ENCODE assay signal across 12 cellular contexts in the genomic region with DNA sequence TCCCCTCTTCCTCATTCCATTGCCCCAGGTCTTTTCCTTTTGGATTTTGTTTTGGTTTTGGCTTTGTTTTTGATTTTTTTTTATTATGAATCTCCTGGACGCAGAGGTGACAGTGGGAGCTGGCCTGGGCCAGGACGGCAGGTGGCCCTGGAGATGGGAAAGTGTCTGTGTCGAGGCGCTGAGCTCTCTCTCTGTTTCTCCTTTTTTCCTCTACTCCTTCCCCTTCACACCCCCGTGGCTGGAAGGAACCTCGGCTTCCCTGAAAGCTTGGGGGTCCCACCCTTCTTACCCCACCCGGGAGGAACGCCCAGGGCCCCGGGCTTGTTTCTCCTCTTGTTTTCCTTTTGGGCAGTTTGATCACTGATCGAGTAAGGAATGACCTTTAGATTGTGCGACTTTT. TPM values are rescaled to one million over a fixed set of nuclear protein-coding genes. Genes with fewer than 3 reads are reported as not detected.
DNase-seq lines count a peak whose midpoint lies in the region; ATAC-seq and TF ChIP-seq lines count a peak whose summit lies in the region.
"Had no signal": no experiment of that assay in that cellular context is flagged by ENCODE, and none has a peak within 500 bp of the region (broad histone marks: within the 10 kb centered on the region; RNA-seq: fewer than 3 reads in every experiment).

No MANE protein-coding gene starts in this region.

- peaks cover 2 to 69% (median 62%) of the 10 kb centered on the region in 9 donors for H3K36me3 ChIP-seq in heart left ventricle
- H3K36me3 ChIP-seq in upper lobe of right lung: peaks cover 49% of the 10 kb centered on the region

- H3K4me3 ChIP-seq in heart left ventricle (no peak overlapping the region), upper lobe of right lung (no peak overlapping the region)

- no peaks in the 10 kb centered on the region for H3K9me3 ChIP-seq in heart left ventricle
- no peaks in the 10 kb centered on the region for H3K9me3 ChIP-seq in upper lobe of right lung
- H3K9me3 ChIP-seq: SK-N-SH had no signal

- no peaks in the 10 kb centered on the region for H3K27me3 Mint-ChIP-seq in dendritic cell treated with granulocyte-macrophage colony-stimulating factor and Interleukin-4, amounts not matched to agents 40 ng/mL and 50 ng/mL, for 4 days
- no peaks in the 10 kb centered on the region for H3K27me3 Mint-ChIP-seq in natural killer cell treated with Interleukin-12 subunit alpha and Interleukin-12 subunit beta and Interleukin-15 and Interleukin-18, amount 100 ng/mL, for 72 hours
- peaks cover 2% of the 10 kb centered on the region for H3K27me3 Mint-ChIP-seq in glutamatergic neuron (ENCODE audit: unreplicated experiment)

- 53 to 69% (median 64%) methylated on average over 11 of the region's 11 CpGs for WGBS in heart left ventricle, 4 donors

- H3K4me1 Mint-ChIP-seq in dendritic cell treated with granulocyte-macrophage colony-stimulating factor and Interleukin-4, amounts not matched to agents 40 ng/mL and 50 ng/mL, for 4 days (ENCODE audit: low read depth): peaks cover 97% of the 10 kb centered on the region
- peaks cover 31 to 47% of the 10 kb centered on the region in 2 donors for H3K4me1 Mint-ChIP-seq in natural killer cell treated with Interleukin-12 subunit alpha and Interleukin-12 subunit beta and Interleukin-15 and Interleukin-18, amount 100 ng/mL, for 72 hours (ENCODE audit: low read depth in 2 of 2)
- peaks cover 13% of the 10 kb centered on the region for H3K4me1 Mint-ChIP-seq in glutamatergic neuron (ENCODE audit: low read depth, unreplicated experiment)

- DNase-seq in heart left ventricle (peak in 1 of 5 donors; percentile 42), cardiac septum (ENCODE audit: low spot score) (no peak), upper lobe of right lung (no peak), middle frontal gyrus (ENCODE audit: extremely low spot score, low spot score) (no peak), NCI-H446 (lab: John Stamatoyannopoulos, UW) (no peak), glutamatergic neuron (no peak)
- DNase-seq in natural killer cell treated with Interleukin-12 subunit alpha and Interleukin-12 subunit beta and Interleukin-15 and Interleukin-18, amount 100 ng/mL, for 72 hours (ENCODE audit: low spot score): no peak
- DNase-seq: foreskin keratinocyte, Kasumi-1, nucleus accumbens, SK-N-SH had no signal

- peak overlapping the region in 11 of 12 donors; percentile 29 to 75 (median 53) for H3K27ac ChIP-seq in heart left ventricle
- peak overlapping the region; percentile 85 for H3K27ac ChIP-seq in upper lobe of right lung
- H3K27ac ChIP-seq: foreskin keratinocyte had no signal

- peaks cover 4 to 73% (median 46%) of the 10 kb centered on the region in 12 donors for H3K4me1 ChIP-seq in heart left ventricle
- H3K4me1 ChIP-seq in upper lobe of right lung: peaks cover 80% of the 10 kb centered on the region
- H3K4me1 ChIP-seq: foreskin keratinocyte had no signal

- no peaks in the 10 kb centered on the region for H3K27me3 ChIP-seq in heart left ventricle
- H3K27me3 ChIP-seq in upper lobe of right lung: no peaks in the 10 kb centered on the region
- H3K27me3 ChIP-seq: foreskin keratinocyte had no signal

- ATAC-seq in heart left ventricle (no peak), upper lobe of right lung (no peak)
- ATAC-seq in natural killer cell treated with Interleukin-12 subunit alpha and Interleukin-12 subunit beta and Interleukin-15 and Interleukin-18, amount 100 ng/mL, for 72 hours: no peak
- ATAC-seq: foreskin keratinocyte had no signal

- H3K36me3 Mint-ChIP-seq in dendritic cell treated with granulocyte-macrophage colony-stimulating factor and Interleukin-4, amounts not matched to agents 40 ng/mL and 50 ng/mL, for 4 days (ENCODE audit: low read depth): peaks cover 76% of the 10 kb centered on the region
- H3K36me3 Mint-ChIP-seq in natural killer cell treated with Interleukin-12 subunit alpha and Interleukin-12 subunit beta and Interleukin-15 and Interleukin-18, amount 100 ng/mL, for 72 hours: peaks cover 5% of the 10 kb centered on the region
- peaks cover 5% of the 10 kb centered on the region for H3K36me3 Mint-ChIP-seq in glutamatergic neuron (ENCODE audit: unreplicated experiment)

- TF ChIP-seq CTCF in heart left ventricle (IDR thresholded peaks at IDR 0.05): no peak
- TF ChIP-seq CTCF in upper lobe of right lung (IDR thresholded peaks at IDR 0.05): no peak
- no peak for TF ChIP-seq CTCF in glutamatergic neuron (IDR thresholded peaks at IDR 0.05; ENCODE audit: partially characterized antibody, unreplicated experiment)

- H3K4me3 Mint-ChIP-seq in dendritic cell treated with granulocyte-macrophage colony-stimulating factor and Interleukin-4, amounts not matched to agents 40 ng/mL and 50 ng/mL, for 4 days: peak overlapping the region; percentile 37
- H3K4me3 Mint-ChIP-seq in natural killer cell treated with Interleukin-12 subunit alpha and Interleukin-12 subunit beta and Interleukin-15 and Interleukin-18, amount 100 ng/mL, for 72 hours: no peak overlapping the region
- no peak overlapping the region for H3K4me3 Mint-ChIP-seq in glutamatergic neuron (ENCODE audit: unreplicated experiment)

- no peaks in the 10 kb centered on the region for H3K9me3 Mint-ChIP-seq in dendritic cell treated with granulocyte-macrophage colony-stimulating factor and Interleukin-4, amounts not matched to agents 40 ng/mL and 50 ng/mL, for 4 days
- H3K9me3 Mint-ChIP-seq in natural killer cell treated with Interleukin-12 subunit alpha and Interleukin-12 subunit beta and Interleukin-15 and Interleukin-18, amount 100 ng/mL, for 72 hours: no peaks in the 10 kb centered on the region
- H3K9me3 Mint-ChIP-seq in glutamatergic neuron (ENCODE audit: unreplicated experiment): peaks cover 5% of the 10 kb centered on the region

- peak overlapping the region; percentile 76 for H3K27ac Mint-ChIP-seq in dendritic cell treated with granulocyte-macrophage colony-stimulating factor and Interleukin-4, amounts not matched to agents 40 ng/mL and 50 ng/mL, for 4 days
- peak overlapping the region; percentile 68 to 93 for H3K27ac Mint-ChIP-seq in natural killer cell treated with Interleukin-12 subunit alpha and Interleukin-12 subunit beta and Interleukin-15 and Interleukin-18, amount 100 ng/mL, for 72 hours
- no peak overlapping the region for H3K27ac Mint-ChIP-seq in glutamatergic neuron (ENCODE audit: unreplicated experiment)

- TF ChIP-seq POLR2A in heart left ventricle (IDR thresholded peaks at IDR 0.05): no peak

- intact Hi-C loops in heart left ventricle (cut with DNase I): no loop called here
- intact Hi-C loops in cardiac septum (cut with DNase I): no loop called here
- intact Hi-C loops in dendritic cell treated with granulocyte-macrophage colony-stimulating factor and Interleukin-4, amounts not matched to agents 40 ng/mL and 50 ng/mL, for 4 days (cut with micrococcal nuclease): no loop called here
- intact Hi-C loops in upper lobe of right lung (cut with DNase I): no loop called here

RNA-seq across cellular contexts. Expression of gene TRIM8, which starts 13.2 kb away (rescaled TPM):
- total RNA-seq in heart left ventricle (100 to 1,000 TPM in 6 of 9 donors, 10 to 100 TPM in 3; 91.5 to 225 (median 107) TPM), cardiac septum (99.6 TPM), upper lobe of right lung (146 TPM), glutamatergic neuron (ENCODE audit: unreplicated experiment) (74.8 TPM)
- polyA plus RNA-seq in heart left ventricle: 10 to 100 TPM; 38.9 to 94.6 TPM
- 10 to 100 TPM; 50.2 to 78.5 TPM for total RNA-seq in natural killer cell treated with Interleukin-12 subunit alpha and Interleukin-12 subunit beta and Interleukin-15 and Interleukin-18, amount 100 ng/mL, for 72 hours

RNA-seq across cellular contexts. Expression of gene ARL3, which starts 56.7 kb away (rescaled TPM):
- 10 to 100 TPM in 7 of 9 donors, 1 to 10 TPM in 2; 5.8 to 17.0 (median 12.6) TPM for total RNA-seq in heart left ventricle
- 10 to 100 TPM in 1 of 2 donors, 1 to 10 TPM in 1; 9.0 to 19.3 TPM for polyA plus RNA-seq in heart left ventricle
- 13.1 TPM for total RNA-seq in cardiac septum
- 1 to 10 TPM; 3.0 to 4.5 TPM for total RNA-seq in natural killer cell treated with Interleukin-12 subunit alpha and Interleukin-12 subunit beta and Interleukin-15 and Interleukin-18, amount 100 ng/mL, for 72 hours
- 7.5 TPM for total RNA-seq in upper lobe of right lung
- 20.3 TPM for total RNA-seq in glutamatergic neuron (ENCODE audit: unreplicated experiment)

RNA-seq across cellular contexts. Expression of gene SFXN2, which starts 57.0 kb away (rescaled TPM):
- 1 to 10 TPM in 7 of 9 donors, under 1 TPM in 2; 0.50 to 7.2 (median 2.4) TPM for total RNA-seq in heart left ventricle
- polyA plus RNA-seq in heart left ventricle: 1 to 10 TPM; 1.8 to 5.9 TPM
- total RNA-seq in cardiac septum: 2.8 TPM
- total RNA-seq in natural killer cell treated with Interleukin-12 subunit alpha and Interleukin-12 subunit beta and Interleukin-15 and Interleukin-18, amount 100 ng/mL, for 72 hours: 10 to 100 TPM; 13.2 to 39.6 TPM
- 12.0 TPM for total RNA-seq in upper lobe of right lung
- total RNA-seq in glutamatergic neuron (ENCODE audit: unreplicated experiment): 5.4 TPM
